Comparison of ENCODE assay signal across 24 cellular contexts in the genomic region with DNA sequence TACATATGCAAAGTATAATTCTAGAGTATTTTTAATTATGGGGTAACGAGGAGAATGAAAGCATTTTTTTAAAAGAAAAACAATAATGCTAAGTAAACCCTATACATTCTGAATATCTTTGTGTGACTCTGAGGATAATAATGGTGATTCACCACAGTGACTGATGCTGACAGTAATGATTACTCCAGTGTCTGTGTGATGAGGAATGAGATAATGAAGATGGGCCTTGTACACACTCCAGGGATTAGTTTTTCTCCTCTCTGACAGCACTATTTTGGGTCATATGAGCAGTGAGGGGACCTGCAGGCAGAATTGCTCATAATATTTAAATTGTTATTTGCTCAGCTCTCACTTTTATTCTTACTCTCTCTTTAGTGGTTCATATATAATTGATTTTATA.
A peak's percentile ranks its signal among the peaks of the same experiment; 100 is the strongest.
DNase-seq lines count a peak whose midpoint lies in the region; ATAC-seq, FAIRE-seq and TF ChIP-seq lines count a peak whose summit lies in the region.
"Had no signal": no experiment of that assay in that cellular context is flagged by ENCODE, and none has a peak within 500 bp of the region (broad histone marks: within the 10 kb centered on the region; RNA-seq: fewer than 3 reads in every experiment).

No MANE protein-coding gene starts in this region.

- ATAC-seq in GM21723 (IDR thresholded peaks at IDR 0.05; ENCODE audit: unreplicated experiment), result no peak
- ATAC-seq: activated CD8-positive, alpha-beta T cell treated with anti-CD3 and anti-CD28 coated beads for 36 hours; stimulated activated memory B cell treated with anti-CD40 and anti-IgM and Interleukin-4, amounts not matched to agents 10 μg/mL and 1 μg/mL and 100 μg/mL, for 72 hours; T-helper 17 cell had no signal

- no peaks in the 10 kb centered on the region for H3K9me3 ChIP-seq in mesenchymal stem cell (ENCODE audit: control insufficient read depth, low read length)
- H3K9me3 ChIP-seq: esophagus muscularis mucosa, right atrium auricular region, thoracic aorta had no signal

- no peaks in the 10 kb centered on the region for H3K36me3 ChIP-seq in mesenchymal stem cell (ENCODE audit: control insufficient read depth in 1 of 2, insufficient read depth in 2 of 2, low read depth in 1 of 2, low read length in 2 of 2)
- H3K36me3 ChIP-seq: esophagus muscularis mucosa, right atrium auricular region, thoracic aorta, WERI-Rb-1 had no signal

- H2AFZ ChIP-seq in mesenchymal stem cell (ENCODE audit: low read depth, low read length), result no peak overlapping the region

- no peak overlapping the region for H4K8ac ChIP-seq in mesenchymal stem cell (ENCODE audit: low read length)

- H3K23ac ChIP-seq in mesenchymal stem cell (ENCODE audit: low read length in 2 of 2), result no peak overlapping the region

- H2BK12ac ChIP-seq in mesenchymal stem cell (ENCODE audit: low read length in 2 of 2), result no peak overlapping the region

- no peak overlapping the region for H2BK15ac ChIP-seq in mesenchymal stem cell (ENCODE audit: low read depth, poor library complexity, severe bottlenecking)

- no peak for FAIRE-seq in HTR-8/SVneo (lab: Jason Lieb, UNC)
- FAIRE-seq in H54 (lab: Jason Lieb, UNC), result no peak
- FAIRE-seq: H1 had no signal

- no peak overlapping the region for H2BK5ac ChIP-seq in mesenchymal stem cell (ENCODE audit: low read depth, low read length, poor library complexity, severe bottlenecking)

- DNase-seq in EH (ENCODE audit: low read depth) (peak; percentile 84), HTR-8/SVneo (ENCODE audit: insufficient read length, low spot score) (peak; percentile 45), amniotic epithelial cell (ENCODE audit: low read depth) (peak; percentile 50), mesenchymal stem cell (peak; percentile 66), GM19240 (ENCODE audit: insufficient read length, low spot score) (no peak), H54 (ENCODE audit: insufficient read length, low spot score) (no peak)
- DNase-seq: activated CD8-positive, alpha-beta T cell treated with anti-CD3 and anti-CD28 coated beads for 36 hours; activated naive CD4-positive, alpha-beta T cell treated with anti-CD3 and anti-CD28 coated beads, Interleukin-2, amount 10 ng/mL, durations not matched to agents 7 days and 5 days; activated T-cell treated with anti-CD3 and anti-CD28 coated beads, Interleukin-2, amount 50 U/mL, for 1 hour; aorta; DMS79 treated with DMSO at 0.1 percent for 48 hours; glutamatergic neuron; MM.1S; NCI-H187 treated with DMSO at 0.1 percent for 48 hours; NCI-H510A treated with DMSO at 0.1 percent for 48 hours; occipital lobe; T-helper 17 cell; WERI-Rb-1 had no signal

- no peaks in the 10 kb centered on the region for H3K4me1 ChIP-seq in mesenchymal stem cell (ENCODE audit: control insufficient read depth, insufficient read depth, low read depth, low read length)
- H3K4me1 ChIP-seq: esophagus muscularis mucosa, right atrium auricular region had no signal

- H3K18ac ChIP-seq in mesenchymal stem cell (ENCODE audit: low read depth in 1 of 2, low read length in 2 of 2), result no peak overlapping the region

- no peak overlapping the region for H3K27ac ChIP-seq in mesenchymal stem cell (ENCODE audit: low read length, poor library complexity, severe bottlenecking)
- H3K27ac ChIP-seq: esophagus muscularis mucosa, right atrium auricular region, thoracic aorta, WERI-Rb-1 had no signal

- no CpG with 5 or more reads among the region's 1 CpG for WGBS in mesenchymal stem cell

- no peak overlapping the region for H3K4ac ChIP-seq in mesenchymal stem cell (ENCODE audit: low read depth in 1 of 2, low read length in 2 of 2)

- no peaks in the 10 kb centered on the region for H3K79me1 ChIP-seq in mesenchymal stem cell (replicated peaks; ENCODE audit: low read length, poor library complexity, severe bottlenecking)

- no peak overlapping the region for H3K4me3 ChIP-seq in mesenchymal stem cell (ENCODE audit: insufficient read depth in 1 of 2, low read depth in 1 of 2, low read length in 2 of 2)
- H3K4me3 ChIP-seq: esophagus muscularis mucosa, right atrium auricular region, thoracic aorta had no signal

- no peak overlapping the region for H4K91ac ChIP-seq in mesenchymal stem cell (ENCODE audit: low read length)

- no peak for TF ChIP-seq POLR2A in H54 (IDR thresholded peaks at IDR 0.05; ENCODE audit: low read depth, low read length)

- H3K4me2 ChIP-seq in mesenchymal stem cell (ENCODE audit: low read length, poor library complexity, severe bottlenecking), result no peak overlapping the region

- H3K14ac ChIP-seq in mesenchymal stem cell (ENCODE audit: low read length in 2 of 2), result no peak overlapping the region

- H2BK120ac ChIP-seq in mesenchymal stem cell (ENCODE audit: low read depth, low read length), result no peak overlapping the region

- H3K27me3 ChIP-seq in mesenchymal stem cell (ENCODE audit: control insufficient read depth in 1 of 2, insufficient read depth in 1 of 2, low read length in 2 of 2), result no peaks in the 10 kb centered on the region
- H3K27me3 ChIP-seq: esophagus muscularis mucosa, right atrium auricular region had no signal

- no peak overlapping the region for H3K9ac ChIP-seq in mesenchymal stem cell (ENCODE audit: low read length)

- H2AK5ac ChIP-seq in mesenchymal stem cell (ENCODE audit: low read length, severe bottlenecking), result no peak overlapping the region

Comparison
In these comparisons a context has a peak if more than half of its experiments do, and no peak if none do; other contexts are left out.
1. DNase-seq: peak in EH (single experiment), HTR-8/SVneo (single experiment), amniotic epithelial cell (single experiment) and mesenchymal stem cell (single experiment); none in GM19240 (single experiment) and H54 (single experiment).